Comparison of ENCODE assay signal across 6 cellular contexts in genomic region chr21:44661567-44661966, GRCh38. TPM values are rescaled to one million over a fixed set of nuclear protein-coding genes. Genes with fewer than 3 reads are reported as not detected.
"Had no signal": no experiment of that assay in that cellular context is flagged by ENCODE, and none has a peak within 500 bp of the region (broad histone marks: within the 10 kb centered on the region; RNA-seq: fewer than 3 reads in every experiment).

No MANE protein-coding gene starts in this region.

RNA-seq across cellular contexts. Expression of gene KRTAP12-3, which starts 3.8 kb away (rescaled TPM):
- total RNA-seq: HT-29, LHCN-M2, MCF 10A, OCI-LY7, PC-3, SK-MEL-5 had no signal

RNA-seq across cellular contexts. Expression of gene KRTAP12-2, which starts 5.2 kb away (rescaled TPM):
- total RNA-seq: HT-29, LHCN-M2, MCF 10A, OCI-LY7, PC-3, SK-MEL-5 had no signal

RNA-seq across cellular contexts. Expression of gene KRTAP12-4, which starts 7.1 kb away (rescaled TPM):
- total RNA-seq: HT-29, LHCN-M2, MCF 10A, OCI-LY7, PC-3, SK-MEL-5 had no signal

RNA-seq across cellular contexts. Expression of gene KRTAP10-11, which starts 15.4 kb away (rescaled TPM):
- total RNA-seq: HT-29, LHCN-M2, MCF 10A, OCI-LY7, PC-3, SK-MEL-5 had no signal

RNA-seq across cellular contexts. Expression of gene KRTAP12-1, which starts 20.4 kb away (rescaled TPM):
- total RNA-seq: HT-29, LHCN-M2, MCF 10A, OCI-LY7, SK-MEL-5 had no signal
